ENCODE assay signal across 10 cellular contexts in genomic region chr6:33619166-33619565, GRCh38. TPM values are rescaled to one million over a fixed set of nuclear protein-coding genes. Genes with fewer than 3 reads are reported as not detected.
DNase-seq lines count a peak whose midpoint lies in the region; ATAC-seq and TF ChIP-seq lines count a peak whose summit lies in the region.
"Had no signal": no experiment of that assay in that cellular context is flagged by ENCODE, and none has a peak within 500 bp of the region (broad histone marks: within the 10 kb centered on the region; RNA-seq: fewer than 3 reads in every experiment).

No MANE protein-coding gene starts in this region.

- H3K4me1 Mint-ChIP-seq in CD8-positive, alpha-beta memory T cell: peaks cover 52 to 54% (median 53%) of the 10 kb centered on the region in 3 donors

- intact Hi-C loops in colonic mucosa (cut with DNase I): no loop called here
- intact Hi-C loops in sigmoid colon (cut with DNase I): no loop called here
- intact Hi-C loops in prostate gland (cut with DNase I): no loop called here

- no peak for TF ChIP-seq POLR2A in sigmoid colon (IDR thresholded peaks at IDR 0.05)
- TF ChIP-seq POLR2A in prostate gland (IDR thresholded peaks at IDR 0.05): no peak

- H3K27me3 ChIP-seq in CD8-positive, alpha-beta memory T cell (ENCODE audit: insufficient read depth, low read length, poor library complexity, severe bottlenecking): no peaks in the 10 kb centered on the region
- H3K27me3 ChIP-seq in colonic mucosa (no peaks in the 10 kb centered on the region), sigmoid colon (peaks cover 18 to 40% (median 20%) of the 10 kb centered on the region in 3 donors), prostate gland (replicated peaks; ENCODE audit: insufficient read depth) (no peaks in the 10 kb centered on the region)

- TF ChIP-seq EP300 in sigmoid colon (IDR thresholded peaks at IDR 0.05): no peak

- H3K4me3 ChIP-seq in CD8-positive, alpha-beta memory T cell (ENCODE audit: low read length): no peak overlapping the region
- H3K4me3 ChIP-seq in colonic mucosa (no peak overlapping the region), sigmoid colon (no peak overlapping the region), prostate gland (no peak overlapping the region)

- CTCF ChIA-PET in CD8-positive, alpha-beta memory T cell (lab: Charles Lee): interaction anchor here (1.4 to 1.8 kb wide), 3 partner anchors 13 to 39 kb away, joined by 3 to 5 read pairs (median 3); partner anchors contain the start of gene BAK1

- no peak for DNase-seq in CD8-positive, alpha-beta memory T cell
- peak; percentile 22 for DNase-seq in LoVo (ENCODE audit: low spot score)
- DNase-seq in colonic mucosa: no peak
- DNase-seq in sigmoid colon: no peak
- DNase-seq in ureter (ENCODE audit: low spot score): no peak
- no peak for DNase-seq in prostate gland (ENCODE audit: low spot score)
- DNase-seq: Kasumi-1; stimulated activated naive CD4-positive, alpha-beta T cell treated with Interleukin-2 at 50 U/mL for 16 hours had no signal

- peak overlapping the region; percentile 95 to 100 (median 98) for H3K27ac Mint-ChIP-seq in CD8-positive, alpha-beta memory T cell

- H3K36me3 ChIP-seq in CD8-positive, alpha-beta memory T cell (ENCODE audit: insufficient read depth, low read length): no peaks in the 10 kb centered on the region
- H3K36me3 ChIP-seq in colonic mucosa (no peaks in the 10 kb centered on the region), sigmoid colon (no peaks in the 10 kb centered on the region), prostate gland (no peaks in the 10 kb centered on the region)

- H3K27ac ChIP-seq in CD8-positive, alpha-beta memory T cell (ENCODE audit: low read depth, low read length): no peak overlapping the region
- peak overlapping the region; percentile 97 for H3K27ac ChIP-seq in colonic mucosa
- H3K27ac ChIP-seq in sigmoid colon: peak overlapping the region; percentile 72 to 84 (median 80)
- peak overlapping the region in 1 of 2 donors; percentile 85 for H3K27ac ChIP-seq in prostate gland

- no peak for ATAC-seq in GM21360 (IDR thresholded peaks at IDR 0.05; ENCODE audit: unreplicated experiment)

- TF ChIP-seq CTCF in colonic mucosa (IDR thresholded peaks at IDR 0.05) (no peak), sigmoid colon (IDR thresholded peaks at IDR 0.05) (no peak), prostate gland (IDR thresholded peaks at IDR 0.05) (peak in 1 of 4 experiments; percentile 13)

- H3K36me3 Mint-ChIP-seq in CD8-positive, alpha-beta memory T cell: peaks cover 0 to 20% (median 0%) of the 10 kb centered on the region in 3 donors

- H3K27me3 Mint-ChIP-seq in CD8-positive, alpha-beta memory T cell: no peaks in the 10 kb centered on the region
- H3K27me3 Mint-ChIP-seq: activated naive CD4-positive, alpha-beta T cell treated with anti-CD3 and anti-CD28 coated beads, Interleukin-2, amount 50 U/mL, for 24 hours had no signal

- no peaks in the 10 kb centered on the region for H3K9me3 ChIP-seq in CD8-positive, alpha-beta memory T cell (ENCODE audit: low read length)
- H3K9me3 ChIP-seq in colonic mucosa (no peaks in the 10 kb centered on the region), sigmoid colon (no peaks in the 10 kb centered on the region), prostate gland (no peaks in the 10 kb centered on the region)

- no peaks in the 10 kb centered on the region for H3K9me3 Mint-ChIP-seq in CD8-positive, alpha-beta memory T cell
- H3K9me3 Mint-ChIP-seq: activated naive CD4-positive, alpha-beta T cell treated with anti-CD3 and anti-CD28 coated beads, Interleukin-2, amount 50 U/mL, for 24 hours had no signal

- H3K4me1 ChIP-seq in CD8-positive, alpha-beta memory T cell (ENCODE audit: insufficient read depth, low read length): peaks cover 41% of the 10 kb centered on the region
- H3K4me1 ChIP-seq in colonic mucosa (peaks cover 11% of the 10 kb centered on the region), sigmoid colon (peaks cover 0 to 40% (median 28%) of the 10 kb centered on the region in 4 donors), prostate gland (replicated peaks) (no peaks in the 10 kb centered on the region)

- POLR2A ChIA-PET in CD8-positive, alpha-beta memory T cell (lab: Charles Lee): no interaction called here

- WGBS in sigmoid colon, 2 donors: 20 to 64% methylated on average over 2 of the region's 2 CpGs
- whole genome bisulfite sequencing in prostate gland: 91% methylated on average over 2 of the region's 2 CpGs

- H3K9ac ChIP-seq in colonic mucosa (ENCODE audit: low read depth in 2 of 2, low read length in 2 of 2): peak overlapping the region in 1 of 2 donors; percentile 88

- peak overlapping the region; percentile 85 to 98 (median 97) for H3K4me3 Mint-ChIP-seq in CD8-positive, alpha-beta memory T cell

RNA-seq across cellular contexts. Expression of gene ITPR3, which starts 2.0 kb away (rescaled TPM):
- 10 to 100 TPM; 42.0 to 43.3 TPM for total RNA-seq in CD8-positive, alpha-beta memory T cell
- polyA plus RNA-seq in CD8-positive, alpha-beta memory T cell: 7.9 TPM
- 100 to 1,000 TPM in 1 of 2 donors, 10 to 100 TPM in 1; 86.2 to 119 TPM for total RNA-seq in colonic mucosa
- 10 to 100 TPM in 1 of 4 donors, 1 to 10 TPM in 3; 7.7 to 16.9 (median 9.0) TPM for total RNA-seq in sigmoid colon
- 10 to 100 TPM; 10.2 to 75.3 (median 20.6) TPM for polyA plus RNA-seq in sigmoid colon
- 31.3 TPM for total RNA-seq in ureter
- total RNA-seq in prostate gland: 10 to 100 TPM; 21.8 to 99.1 TPM

RNA-seq across cellular contexts. Expression of gene BAK1, which starts 39.1 kb away (rescaled TPM):
- total RNA-seq in CD8-positive, alpha-beta memory T cell: 10 to 100 TPM; 48.5 to 50.1 TPM
- polyA plus RNA-seq in CD8-positive, alpha-beta memory T cell: 43.4 TPM
- 10 to 100 TPM; 72.1 to 76.6 TPM for total RNA-seq in colonic mucosa
- 10 to 100 TPM in 3 of 4 donors, 1 to 10 TPM in 1; 8.9 to 11.1 (median 10.4) TPM for total RNA-seq in sigmoid colon
- polyA plus RNA-seq in sigmoid colon: 100 to 1,000 TPM in 1 of 3 donors, 10 to 100 TPM in 2; 76.3 to 160 (median 96.9) TPM
- total RNA-seq in ureter: 27.9 TPM
- 10 to 100 TPM in 1 of 2 donors, 1 to 10 TPM in 1; 6.2 to 13.6 TPM for total RNA-seq in prostate gland
